20 cellular contexts compared by ENCODE assay signal in the genomic region with DNA sequence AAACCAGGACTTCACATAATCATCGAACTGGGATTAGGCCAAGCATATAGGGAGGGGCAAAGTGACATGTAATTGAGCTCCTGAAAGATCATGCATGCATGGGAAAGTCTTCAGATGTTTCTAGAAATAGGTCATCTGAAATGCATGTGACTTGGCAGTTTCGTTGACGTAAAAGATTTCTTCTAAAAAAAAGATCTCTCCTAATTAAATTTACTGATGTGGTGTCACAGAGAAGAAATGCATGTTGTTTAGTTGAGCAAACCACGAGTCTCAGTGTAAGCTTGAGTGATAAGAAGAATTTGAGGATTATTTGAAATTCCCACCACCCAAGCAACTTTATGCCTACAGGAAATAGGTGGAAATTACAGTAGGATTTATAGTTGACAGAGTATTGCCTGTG.
"Had no signal": no experiment of that assay in that cellular context is flagged by ENCODE, and none has a peak within 500 bp of the region (broad histone marks: within the 10 kb centered on the region; RNA-seq: fewer than 3 reads in every experiment).

No MANE protein-coding gene starts in this region.

- ATAC-seq: activated T-helper 17 cell treated with anti-CD3 and anti-CD28 coated beads, Interleukin-2, amount 50 U/mL, for 72 hours; body of pancreas; gastrocnemius medialis; left ventricle myocardium superior; natural killer cell; sciatic nerve; stimulated activated naive B cell treated with anti-CD40 and anti-IgM and Interleukin-4, amounts not matched to agents 10 μg/mL and 1 μg/mL and 100 μg/mL, for 72 hours had no signal

- DNase-seq: activated B cell treated with CpG ODN at 0.5 μM for 24 hours; activated CD4-positive, alpha-beta memory T cell treated with anti-CD3 and anti-CD28 coated beads for 36 hours; activated CD4-positive, alpha-beta T cell treated with anti-CD3 and anti-CD28 coated beads for 4 hours; activated naive CD4-positive, alpha-beta T cell; activated naive CD8-positive, alpha-beta T cell treated with anti-CD3 and anti-CD28 coated beads for 36 hours; amygdala; body of pancreas; dermis blood vessel endothelial cell; effector memory CD4-positive, alpha-beta T cell; gastrocnemius medialis; head of caudate nucleus; left ventricle myocardium superior; natural killer cell; ovary; spleen; stimulated activated naive B cell treated with anti-CD40 and anti-IgM and Interleukin-4, amounts not matched to agents 10 μg/mL and 1 μg/mL and 100 μg/mL, for 72 hours; upper lobe of left lung had no signal

- H3K36me3 ChIP-seq: ovary had no signal

- H3K9me3 ChIP-seq: body of pancreas, gastrocnemius medialis, ovary, spleen, thoracic aorta, upper lobe of left lung had no signal

- H3K4me3 ChIP-seq: body of pancreas, gastrocnemius medialis, ovary, spleen, thoracic aorta, upper lobe of left lung had no signal

- H3K27me3 ChIP-seq: body of pancreas, gastrocnemius medialis, ovary, spleen, upper lobe of left lung had no signal

- H3K27ac ChIP-seq: body of pancreas, ovary, spleen, thoracic aorta had no signal

- H3K4me1 ChIP-seq: body of pancreas, spleen had no signal
